Comparison of ENCODE assay signal across 8 cellular contexts in the genomic region with DNA sequence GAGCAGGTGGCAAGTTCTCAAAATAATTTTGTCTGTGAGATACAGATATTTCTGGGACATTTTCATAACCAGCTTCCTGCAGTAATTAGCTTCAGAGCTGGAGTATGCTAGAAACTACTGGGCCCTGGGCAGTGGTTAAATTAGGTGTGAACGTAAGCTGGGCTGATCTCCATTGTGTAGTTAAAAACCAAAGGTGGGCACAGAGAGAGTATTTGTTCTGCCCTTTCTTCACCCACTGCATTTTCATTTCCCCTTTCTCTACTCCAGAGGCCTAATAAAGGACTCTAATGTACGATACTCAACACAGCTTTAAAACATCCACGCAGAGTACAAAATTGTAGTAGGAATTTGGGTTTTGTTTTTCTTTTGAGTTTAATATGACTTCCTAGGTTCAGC.
DNase-seq lines count a peak whose midpoint lies in the region; ATAC-seq, FAIRE-seq and TF ChIP-seq lines count a peak whose summit lies in the region.

No MANE protein-coding gene starts in this region.

- SMC1A ChIA-PET in GM12878 (lab: Charles Lee; ENCODE audit: uncharacterized antibody, unreplicated experiment), result interaction anchor here (0.7 to 3.8 kb wide), 21 partner anchors 11 to 492 kb away, joined by 3 to 44 read pairs (median 4); no protein-coding TSS in a partner anchor

- H3K4me3 Mint-ChIP-seq in progenitor cell of endocrine pancreas (ENCODE audit: low read depth), result peak overlapping the region; percentile 50

- in situ Hi-C loops in GM12878 (cut with MboI) (no loop called here), KBM-7 (cut with MboI; ENCODE audit: low pct_unique_long_range_greater_than_20kb, low sequenced_read_pairs) (no loop called here)

- TF ChIP-seq POLR2A in GM12878 (IDR thresholded peaks at IDR 0.05; ENCODE audit: low read depth, low read length), result no peak

- no peaks in the 10 kb centered on the region for H3K79me2 ChIP-seq in GM12878 (ENCODE audit: control insufficient read depth, insufficient read depth, low read length)

- H3K4me1 Mint-ChIP-seq in progenitor cell of endocrine pancreas (ENCODE audit: low read depth), result peaks cover 45% of the 10 kb centered on the region

- intact Hi-C loops in GM12878 (cut with micrococcal nuclease; ENCODE audit: unreplicated experiment), result loop anchor here (2.0 kb wide), 1 partner anchor 60 kb away; no protein-coding TSS in a partner anchor

- POLR2A ChIA-PET in GM12878 (lab: Charles Lee), result interaction anchor here (1.8 kb wide), 1 partner anchor 61 kb away, joined by 4 read pairs; no protein-coding TSS in a partner anchor

- no peak overlapping the region for H3K4me3 ChIP-seq in GM12878

- H3K27ac ChIP-seq in GM12878 (ENCODE audit: control insufficient read depth, insufficient read depth), result no peak overlapping the region

- H3K9ac ChIP-seq in GM12878 (ENCODE audit: control insufficient read depth, insufficient read depth, low read length), result no peak overlapping the region

- RAD21 ChIA-PET in GM12878 (lab: Charles Lee; ENCODE audit: unreplicated experiment), result interaction anchor here (1.2 to 4.1 kb wide), 15 partner anchors 12 to 546 kb away, joined by 3 to 31 read pairs (median 6); partner anchors contain the start of gene SPRY1

- no peak for FAIRE-seq in GM12878 (lab: Jason Lieb, UNC)

- peak overlapping the region; percentile 92 for H3K27ac Mint-ChIP-seq in progenitor cell of endocrine pancreas

- peaks cover 2% of the 10 kb centered on the region for H3K36me3 Mint-ChIP-seq in progenitor cell of endocrine pancreas (ENCODE audit: insufficient read depth)

- no peaks in the 10 kb centered on the region for H3K9me3 Mint-ChIP-seq in progenitor cell of endocrine pancreas (ENCODE audit: low read depth)

- no peaks in the 10 kb centered on the region; the same call in 2 of the 3 replicates for H3K9me3 ChIP-seq in GM12878 (replicated peaks; ENCODE audit: control insufficient read depth, insufficient read depth, low read length)

- BruUV-seq in GM12878 (replicated peaks; lab: Mats Ljungman, UMichigan), result no TSS peak

- no peaks in the 10 kb centered on the region for H3K27me3 ChIP-seq in GM12878 (replicated peaks in 1 of 2; ENCODE audit: control insufficient read depth in 2 of 2, insufficient read depth in 2 of 2, low read length in 1 of 2)

- H3K27me3 Mint-ChIP-seq in progenitor cell of endocrine pancreas, result no peaks in the 10 kb centered on the region

- TF ChIP-seq RAD21 in GM12878 (IDR thresholded peaks at IDR 0.05; ENCODE audit: insufficient read depth, low read depth, low read length), result no peak

- H2AFZ ChIP-seq in GM12878 (ENCODE audit: control insufficient read depth, low read depth, low read length), result no peak overlapping the region

- no peaks in the 10 kb centered on the region; the same call in 1 of the 2 replicates for H3K4me1 ChIP-seq in GM12878 (ENCODE audit: control insufficient read depth, insufficient read depth, low read length)

- no peak overlapping the region for H3K4me2 ChIP-seq in GM12878 (ENCODE audit: control insufficient read depth, insufficient read depth)

- DNase-seq in GM12878 (ENCODE audit: low read depth, low spot score), result peak; percentile 81
- DNase-seq in progenitor cell of endocrine pancreas (ENCODE audit: low spot score, unreplicated experiment), result no peak
- DNase-seq in KBM-7, result no peak
- DNase-seq in GM20000 (ENCODE audit: low spot score), result no peak
- no peak for DNase-seq in NCI-H446 treated with DMSO at 0.1 percent for 48 hours (lab: John Stamatoyannopoulos, UW)

- WGBS in GM12878 (ENCODE audit: insufficient coverage, insufficient replicate concordance, low lambda C conversion rate, missing lambda C conversion rate), result 4% methylated on average over 3 of the region's 3 CpGs

- no peaks in the 10 kb centered on the region for H4K20me1 ChIP-seq in GM12878 (ENCODE audit: control insufficient read depth, insufficient read depth)

- TF ChIP-seq EP300 in GM12878 (IDR thresholded peaks at IDR 0.05; ENCODE audit: borderline replicate concordance in 1 of 2, control insufficient read depth in 1 of 2, low read depth in 2 of 2, low read length in 2 of 2), result peak; percentile 36 to 65; a peak in 2 of 4 replicates

- TF ChIP-seq CTCF in GM12878 (IDR thresholded peaks at IDR 0.05 in 2 of 3, conservative IDR thresholded peaks at IDR 0.05 in 1 of 3; ENCODE audit: control insufficient read depth in 2 of 3, extremely low read depth in 1 of 3, insufficient read depth in 1 of 3, low read depth in 3 of 3, low read length in 3 of 3) (no peak), progenitor cell of endocrine pancreas (IDR thresholded peaks at IDR 0.05; ENCODE audit: unreplicated experiment) (no peak), GM20000 (IDR thresholded peaks at IDR 0.05; ENCODE audit: extremely low read depth, missing control alignments) (no peak)

- no peaks in the 10 kb centered on the region for H3K36me3 ChIP-seq in GM12878 (ENCODE audit: control insufficient read depth in 2 of 2, insufficient read depth in 2 of 2, low read length in 1 of 2)

- CTCF ChIA-PET in GM12878 (lab: Yijun Ruan, JAX), result interaction anchor here (0.7 to 4.3 kb wide), 13 partner anchors 10 to 547 kb away, joined by 3 to 33 read pairs (median 4); partner anchors contain the start of gene SPRY1

- ATAC-seq in GM19035 (IDR thresholded peaks at IDR 0.05; ENCODE audit: unreplicated experiment) (peak; percentile 79), HG02981 (IDR thresholded peaks at IDR 0.05; ENCODE audit: unreplicated experiment) (peak; percentile 76), GM12878 (peak; percentile 97)
- no peak for ATAC-seq in activated CD4-positive, CD25-positive, alpha-beta regulatory T cell treated with anti-CD3 and anti-CD28 coated beads, Interleukin-2, amount 50 U/mL, for 24 hours

TF ChIP-seq in GM12878, 131 proteins besides CTCF, POLR2A, EP300 and RAD21 (continues in another document):
- TF ChIP-seq STAT1 (conservative IDR thresholded peaks at IDR 0.05), result no peak
- no peak for TF ChIP-seq EZH2 (IDR thresholded peaks at IDR 0.05; ENCODE audit: borderline replicate concordance, control insufficient read depth, low read depth, low read length)
- TF ChIP-seq HDGF (IDR thresholded peaks at IDR 0.05), result no peak
- peak; percentile 60; the same call in 1 of the 2 replicates for TF ChIP-seq BCL11A (IDR thresholded peaks at IDR 0.05; ENCODE audit: low read depth, low read length)
- peak; percentile 88 for TF ChIP-seq ZNF217 (IDR thresholded peaks at IDR 0.05)
- TF ChIP-seq CHD2 (IDR thresholded peaks at IDR 0.05; ENCODE audit: borderline replicate concordance, low read depth, low read length), result peak; percentile 39; the same call in 1 of the 2 replicates
- peak; percentile 77; the same call in 1 of the 2 replicates for TF ChIP-seq NBN (IDR thresholded peaks at IDR 0.05)
- no peak for TF ChIP-seq SRF (IDR thresholded peaks at IDR 0.05; ENCODE audit: low read depth in 2 of 2, low read length in 2 of 2)
- TF ChIP-seq GATAD2B (conservative IDR thresholded peaks at IDR 0.05; ENCODE audit: low read depth), result peak; percentile 92
- peak in 1 of 2 experiments; percentile 75; a peak in 2 of 4 replicates for TF ChIP-seq BHLHE40 (IDR thresholded peaks at IDR 0.05; ENCODE audit: borderline replicate concordance in 1 of 2, low read depth in 2 of 2, low read length in 1 of 2)
- TF ChIP-seq NR2C1 (IDR thresholded peaks at IDR 0.05), result no peak
- TF ChIP-seq RBBP5 (conservative IDR thresholded peaks at IDR 0.05), result no peak
- no peak for TF ChIP-seq ZNF592 (IDR thresholded peaks at IDR 0.05)

Comparison
In these comparisons a context has a peak if more than half of its experiments do, and no peak if none do; other contexts are left out.
1. ATAC-seq: peak in GM19035 (single experiment), HG02981 (single experiment) and GM12878 (single experiment); none in activated CD4-positive, CD25-positive, alpha-beta regulatory T cell treated with anti-CD3 and anti-CD28 coated beads, Interleukin-2, amount 50 U/mL, for 24 hours (0 of 2).